1 cellular context compared by ENCODE assay signal in the genomic region with DNA sequence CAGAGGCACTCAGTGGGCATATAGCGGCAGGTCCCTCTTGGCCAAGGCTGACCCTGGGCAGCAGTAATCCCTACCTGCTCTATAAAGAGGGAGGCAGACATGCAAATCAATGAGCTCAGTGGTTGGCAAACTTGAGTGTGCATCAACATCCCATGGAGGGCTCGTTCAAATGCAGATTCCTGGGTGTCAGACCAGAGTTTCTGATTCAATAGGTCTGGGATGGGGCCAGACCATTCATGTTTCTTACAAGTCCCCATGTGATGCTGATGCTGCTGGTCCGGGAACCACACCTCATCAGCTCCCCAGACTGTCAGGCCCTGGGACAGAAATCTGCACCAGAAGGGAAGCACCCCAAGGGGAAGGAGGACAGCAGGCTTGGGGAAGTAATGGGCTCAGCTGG.
TF ChIP-seq lines count a peak whose summit lies in the region.

No MANE protein-coding gene starts in this region.

TF ChIP-seq in WTC11, 78 proteins besides CTCF, POLR2A, EP300 and RAD21 (continued from another document):
- TF ChIP-seq MYBL2 (CRISPR knock-in tag; IDR thresholded peaks at IDR 0.05), result no peak
- TF ChIP-seq ZNF396 (CRISPR knock-in tag; IDR thresholded peaks at IDR 0.05; ENCODE audit: borderline replicate concordance), result no peak
- TF ChIP-seq ZNF121 (CRISPR knock-in tag; IDR thresholded peaks at IDR 0.05), result no peak
- TF ChIP-seq, protein P1, sequence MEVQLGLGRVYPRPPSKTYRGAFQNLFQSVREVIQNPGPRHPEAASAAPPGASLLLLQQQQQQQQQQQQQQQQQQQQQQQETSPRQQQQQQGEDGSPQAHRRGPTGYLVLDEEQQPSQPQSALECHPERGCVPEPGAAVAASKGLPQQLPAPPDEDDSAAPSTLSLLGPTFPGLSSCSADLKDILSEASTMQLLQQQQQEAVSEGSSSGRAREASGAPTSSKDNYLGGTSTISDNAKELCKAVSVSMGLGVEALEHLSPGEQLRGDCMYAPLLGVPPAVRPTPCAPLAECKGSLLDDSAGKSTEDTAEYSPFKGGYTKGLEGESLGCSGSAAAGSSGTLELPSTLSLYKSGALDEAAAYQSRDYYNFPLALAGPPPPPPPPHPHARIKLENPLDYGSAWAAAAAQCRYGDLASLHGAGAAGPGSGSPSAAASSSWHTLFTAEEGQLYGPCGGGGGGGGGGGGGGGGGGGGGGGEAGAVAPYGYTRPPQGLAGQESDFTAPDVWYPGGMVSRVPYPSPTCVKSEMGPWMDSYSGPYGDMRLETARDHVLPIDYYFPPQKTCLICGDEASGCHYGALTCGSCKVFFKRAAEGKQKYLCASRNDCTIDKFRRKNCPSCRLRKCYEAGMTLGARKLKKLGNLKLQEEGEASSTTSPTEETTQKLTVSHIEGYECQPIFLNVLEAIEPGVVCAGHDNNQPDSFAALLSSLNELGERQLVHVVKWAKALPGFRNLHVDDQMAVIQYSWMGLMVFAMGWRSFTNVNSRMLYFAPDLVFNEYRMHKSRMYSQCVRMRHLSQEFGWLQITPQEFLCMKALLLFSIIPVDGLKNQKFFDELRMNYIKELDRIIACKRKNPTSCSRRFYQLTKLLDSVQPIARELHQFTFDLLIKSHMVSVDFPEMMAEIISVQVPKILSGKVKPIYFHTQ (CRISPR knock-in tag; IDR thresholded peaks at IDR 0.05), result no peak
- TF ChIP-seq, protein P2, sequence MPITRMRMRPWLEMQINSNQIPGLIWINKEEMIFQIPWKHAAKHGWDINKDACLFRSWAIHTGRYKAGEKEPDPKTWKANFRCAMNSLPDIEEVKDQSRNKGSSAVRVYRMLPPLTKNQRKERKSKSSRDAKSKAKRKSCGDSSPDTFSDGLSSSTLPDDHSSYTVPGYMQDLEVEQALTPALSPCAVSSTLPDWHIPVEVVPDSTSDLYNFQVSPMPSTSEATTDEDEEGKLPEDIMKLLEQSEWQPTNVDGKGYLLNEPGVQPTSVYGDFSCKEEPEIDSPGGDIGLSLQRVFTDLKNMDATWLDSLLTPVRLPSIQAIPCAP (CRISPR knock-in tag; IDR thresholded peaks at IDR 0.05), result no peak
- TF ChIP-seq GTF2I (CRISPR knock-in tag; conservative IDR thresholded peaks at IDR 0.05), result no peak
- no peak for TF ChIP-seq IRF2 (CRISPR knock-in tag; IDR thresholded peaks at IDR 0.05; ENCODE audit: borderline replicate concordance, low read depth)
- TF ChIP-seq CREM (CRISPR knock-in tag; IDR thresholded peaks at IDR 0.05), result no peak
- TF ChIP-seq ZNF671 (CRISPR knock-in tag; IDR thresholded peaks at IDR 0.05), result no peak
- no peak for TF ChIP-seq NFYB (CRISPR knock-in tag; conservative IDR thresholded peaks at IDR 0.05; ENCODE audit: low read depth)
- TF ChIP-seq RORB (CRISPR knock-in tag; IDR thresholded peaks at IDR 0.05), result no peak
- TF ChIP-seq JUN (CRISPR knock-in tag; IDR thresholded peaks at IDR 0.05), result no peak
- no peak for TF ChIP-seq PRRX2 (CRISPR knock-in tag; IDR thresholded peaks at IDR 0.05)
